In genomic region chr19:33436360-33437345, GRCh38 we compare ENCODE assay signal across 1 cellular context.
TF ChIP-seq lines count a peak whose summit lies in the region.

No MANE protein-coding gene starts in this region.

TF ChIP-seq in HepG2, 621 proteins besides CTCF, POLR2A, EP300 and RAD21 (continued from another document):
- TF ChIP-seq ZNF407 (CRISPR knock-in tag; IDR thresholded peaks at IDR 0.05; ENCODE audit: not compliant biosample characterization): no peak
- no peak for TF ChIP-seq NR2F2 (IDR thresholded peaks at IDR 0.05; ENCODE audit: borderline replicate concordance, low read depth)
- TF ChIP-seq PLSCR1 (CRISPR knock-in tag; IDR thresholded peaks at IDR 0.05; ENCODE audit: borderline replicate concordance): no peak
- no peak for TF ChIP-seq PRDM15 (CRISPR knock-in tag; IDR thresholded peaks at IDR 0.05)
- TF ChIP-seq ZNF30 (CRISPR knock-in tag; IDR thresholded peaks at IDR 0.05): no peak
- no peak for TF ChIP-seq MED8 (CRISPR knock-in tag; IDR thresholded peaks at IDR 0.05; ENCODE audit: insufficient replicate concordance)
- no peak for TF ChIP-seq ZSCAN29 (CRISPR knock-in tag; conservative IDR thresholded peaks at IDR 0.05)
- no peak for TF ChIP-seq GMEB2 (CRISPR knock-in tag; IDR thresholded peaks at IDR 0.05; ENCODE audit: low read depth)
- no peak for TF ChIP-seq SALL1 (CRISPR knock-in tag; IDR thresholded peaks at IDR 0.05)
- TF ChIP-seq SRF (IDR thresholded peaks at IDR 0.05; ENCODE audit: low read depth, low read length): no peak
- TF ChIP-seq ASH2L (IDR thresholded peaks at IDR 0.05; ENCODE audit: insufficient read length, low read depth, low read length): no peak
- no peak for TF ChIP-seq CBX2 (IDR thresholded peaks at IDR 0.05; ENCODE audit: low read depth, low read length)
- TF ChIP-seq CBX2 (CRISPR knock-in tag; IDR thresholded peaks at IDR 0.05; ENCODE audit: low read depth): no peak
- no peak for TF ChIP-seq PAWR (CRISPR knock-in tag; IDR thresholded peaks at IDR 0.05; ENCODE audit: borderline replicate concordance)
- TF ChIP-seq ZNF670 (CRISPR knock-in tag; IDR thresholded peaks at IDR 0.05; ENCODE audit: borderline replicate concordance): no peak
- TF ChIP-seq ZNF326 (CRISPR knock-in tag; IDR thresholded peaks at IDR 0.05; ENCODE audit: borderline replicate concordance): no peak
